1 cellular context compared by ENCODE assay signal in the genomic region with DNA sequence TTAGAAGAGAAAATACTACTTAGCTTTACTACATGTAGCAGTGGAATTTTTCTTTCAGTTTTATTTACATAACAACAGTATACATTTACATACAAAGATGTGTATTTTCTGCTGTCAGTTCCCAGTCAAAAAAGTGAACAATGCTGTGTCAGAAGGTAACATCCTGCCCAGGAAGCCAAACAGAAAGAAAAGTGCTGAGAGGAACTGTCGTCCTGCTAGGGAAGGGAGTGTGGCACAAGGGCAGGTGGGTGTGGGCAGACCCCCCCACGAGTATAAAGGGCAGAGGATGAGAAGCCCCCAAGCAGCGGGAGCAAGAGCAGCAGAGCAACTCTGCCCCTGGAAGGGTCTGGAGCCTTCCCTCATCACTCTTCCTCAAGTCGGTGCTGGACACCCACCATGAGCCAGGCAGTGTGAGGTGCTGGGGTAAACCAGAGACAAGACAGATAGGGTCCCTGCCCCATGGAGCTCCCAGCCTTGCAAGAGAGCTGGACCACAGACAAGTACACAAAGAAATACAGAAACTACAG.
TF ChIP-seq lines count a peak whose summit lies in the region.

No MANE protein-coding gene starts in this region.

TF ChIP-seq in endothelial cell of umbilical vein, 7 proteins besides CTCF, POLR2A, EP300 and RAD21:
- TF ChIP-seq MYC (IDR thresholded peaks at IDR 0.05; ENCODE audit: low read depth, low read length) = no peak
- no peak for TF ChIP-seq POLR2AphosphoS5 (IDR thresholded peaks at IDR 0.05; ENCODE audit: insufficient read depth, low read depth, low read length)
- TF ChIP-seq FOS (IDR thresholded peaks at IDR 0.05; ENCODE audit: borderline replicate concordance, insufficient read depth, low read length) = no peak
- TF ChIP-seq EZH2 (IDR thresholded peaks at IDR 0.05; ENCODE audit: borderline replicate concordance, low read depth, low read length, severe bottlenecking) = no peak
- TF ChIP-seq, protein P1, sequence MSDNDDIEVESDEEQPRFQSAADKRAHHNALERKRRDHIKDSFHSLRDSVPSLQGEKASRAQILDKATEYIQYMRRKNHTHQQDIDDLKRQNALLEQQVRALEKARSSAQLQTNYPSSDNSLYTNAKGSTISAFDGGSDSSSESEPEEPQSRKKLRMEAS (IDR thresholded peaks at IDR 0.05; ENCODE audit: insufficient read depth, insufficient read length) = no peak
- no peak for TF ChIP-seq JUN (IDR thresholded peaks at IDR 0.05; ENCODE audit: borderline replicate concordance, insufficient read depth, insufficient read length, low read depth)
- no peak for TF ChIP-seq GATA2 (IDR thresholded peaks at IDR 0.05; ENCODE audit: insufficient read depth, insufficient read length, low read depth, low read length)
TF ChIP-seq in endothelial cell of umbilical vein: peak in this region for 0.
